ENCODE assay signal across 1 cellular context in the genomic region with DNA sequence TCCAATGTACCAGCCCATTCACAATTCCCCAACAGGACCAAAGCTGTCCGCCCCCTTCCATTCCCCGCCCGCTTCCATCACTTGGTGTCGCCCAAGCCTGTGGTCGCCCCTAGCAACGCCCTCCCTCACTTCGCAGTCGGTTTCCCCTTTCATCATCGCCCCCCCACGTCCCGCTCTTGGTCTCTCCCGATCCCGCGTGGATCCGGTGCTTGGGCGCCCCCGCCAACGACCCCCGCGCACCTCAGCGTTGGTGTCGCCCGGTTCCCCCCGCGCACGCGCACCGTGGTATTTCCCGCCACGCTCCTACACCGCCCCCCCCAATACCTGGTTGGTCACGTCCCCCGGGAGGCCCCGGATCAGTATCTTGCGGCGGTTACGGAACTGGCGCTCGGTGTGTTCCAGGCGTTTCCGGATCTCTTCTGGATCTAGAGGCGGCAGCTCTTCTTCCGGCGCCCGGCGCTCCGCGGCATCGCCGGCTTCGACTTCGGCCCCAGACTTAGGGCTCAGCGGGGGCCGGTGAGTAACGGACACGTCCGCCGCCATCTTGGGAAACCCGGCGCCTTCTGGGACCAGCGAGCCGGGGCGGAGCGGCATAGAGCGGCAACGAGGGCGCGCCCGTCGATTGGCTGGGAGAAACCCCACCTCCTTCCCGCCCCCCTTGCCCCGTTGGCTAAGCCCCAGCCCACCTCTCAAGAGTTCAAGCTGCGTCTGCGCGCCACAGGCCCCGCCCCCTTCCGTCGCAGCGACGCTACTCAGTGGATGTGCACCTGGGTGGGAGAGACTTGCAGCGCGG.
TF ChIP-seq lines count a peak whose summit lies in the region.

Gene RAVER1 (minus strand): TSS at position 565 of the 793 bp plus-strand sequence. CDS start 22 bp downstream, at position 543.

TF ChIP-seq in HepG2, 621 proteins besides CTCF, POLR2A, EP300 and RAD21 (continued from another document and continues in another):
- TF ChIP-seq, protein P1, sequence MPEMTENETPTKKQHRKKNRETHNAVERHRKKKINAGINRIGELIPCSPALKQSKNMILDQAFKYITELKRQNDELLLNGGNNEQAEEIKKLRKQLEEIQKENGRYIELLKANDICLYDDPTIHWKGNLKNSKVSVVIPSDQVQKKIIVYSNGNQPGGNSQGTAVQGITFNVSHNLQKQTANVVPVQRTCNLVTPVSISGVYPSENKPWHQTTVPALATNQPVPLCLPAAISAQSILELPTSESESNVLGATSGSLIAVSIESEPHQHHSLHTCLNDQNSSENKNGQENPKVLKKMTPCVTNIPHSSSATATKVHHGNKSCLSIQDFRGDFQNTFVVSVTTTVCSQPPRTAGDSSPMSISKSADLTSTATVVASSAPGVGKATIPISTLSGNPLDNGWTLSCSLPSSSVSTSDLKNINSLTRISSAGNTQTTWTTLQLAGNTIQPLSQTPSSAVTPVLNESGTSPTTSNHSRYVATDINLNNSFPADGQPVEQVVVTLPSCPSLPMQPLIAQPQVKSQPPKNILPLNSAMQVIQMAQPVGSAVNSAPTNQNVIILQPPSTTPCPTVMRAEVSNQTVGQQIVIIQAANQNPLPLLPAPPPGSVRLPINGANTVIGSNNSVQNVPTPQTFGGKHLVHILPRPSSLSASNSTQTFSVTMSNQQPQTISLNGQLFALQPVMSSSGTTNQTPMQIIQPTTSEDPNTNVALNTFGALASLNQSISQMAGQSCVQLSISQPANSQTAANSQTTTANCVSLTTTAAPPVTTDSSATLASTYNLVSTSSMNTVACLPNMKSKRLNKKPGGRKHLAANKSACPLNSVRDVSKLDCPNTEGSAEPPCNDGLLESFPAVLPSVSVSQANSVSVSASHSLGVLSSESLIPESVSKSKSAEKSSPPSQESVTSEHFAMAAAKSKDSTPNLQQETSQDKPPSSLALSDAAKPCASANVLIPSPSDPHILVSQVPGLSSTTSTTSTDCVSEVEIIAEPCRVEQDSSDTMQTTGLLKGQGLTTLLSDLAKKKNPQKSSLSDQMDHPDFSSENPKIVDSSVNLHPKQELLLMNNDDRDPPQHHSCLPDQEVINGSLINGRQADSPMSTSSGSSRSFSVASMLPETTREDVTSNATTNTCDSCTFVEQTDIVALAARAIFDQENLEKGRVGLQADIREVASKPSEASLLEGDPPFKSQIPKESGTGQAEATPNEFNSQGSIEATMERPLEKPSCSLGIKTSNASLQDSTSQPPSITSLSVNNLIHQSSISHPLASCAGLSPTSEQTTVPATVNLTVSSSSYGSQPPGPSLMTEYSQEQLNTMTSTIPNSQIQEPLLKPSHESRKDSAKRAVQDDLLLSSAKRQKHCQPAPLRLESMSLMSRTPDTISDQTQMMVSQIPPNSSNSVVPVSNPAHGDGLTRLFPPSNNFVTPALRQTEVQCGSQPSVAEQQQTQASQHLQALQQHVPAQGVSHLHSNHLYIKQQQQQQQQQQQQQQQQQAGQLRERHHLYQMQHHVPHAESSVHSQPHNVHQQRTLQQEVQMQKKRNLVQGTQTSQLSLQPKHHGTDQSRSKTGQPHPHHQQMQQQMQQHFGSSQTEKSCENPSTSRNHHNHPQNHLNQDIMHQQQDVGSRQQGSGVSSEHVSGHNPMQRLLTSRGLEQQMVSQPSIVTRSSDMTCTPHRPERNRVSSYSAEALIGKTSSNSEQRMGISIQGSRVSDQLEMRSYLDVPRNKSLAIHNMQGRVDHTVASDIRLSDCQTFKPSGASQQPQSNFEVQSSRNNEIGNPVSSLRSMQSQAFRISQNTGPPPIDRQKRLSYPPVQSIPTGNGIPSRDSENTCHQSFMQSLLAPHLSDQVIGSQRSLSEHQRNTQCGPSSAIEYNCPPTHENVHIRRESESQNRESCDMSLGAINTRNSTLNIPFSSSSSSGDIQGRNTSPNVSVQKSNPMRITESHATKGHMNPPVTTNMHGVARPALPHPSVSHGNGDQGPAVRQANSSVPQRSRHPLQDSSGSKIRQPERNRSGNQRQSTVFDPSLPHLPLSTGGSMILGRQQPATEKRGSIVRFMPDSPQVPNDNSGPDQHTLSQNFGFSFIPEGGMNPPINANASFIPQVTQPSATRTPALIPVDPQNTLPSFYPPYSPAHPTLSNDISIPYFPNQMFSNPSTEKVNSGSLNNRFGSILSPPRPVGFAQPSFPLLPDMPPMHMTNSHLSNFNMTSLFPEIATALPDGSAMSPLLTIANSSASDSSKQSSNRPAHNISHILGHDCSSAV (CRISPR knock-in tag; IDR thresholded peaks at IDR 0.05; ENCODE audit: borderline replicate concordance) = no peak
- TF ChIP-seq ZNF383 (CRISPR knock-in tag; IDR thresholded peaks at IDR 0.05; ENCODE audit: borderline replicate concordance) (no peak), ZNF207 (IDR thresholded peaks at IDR 0.05; ENCODE audit: borderline replicate concordance) (no peak), HCFC1 (IDR thresholded peaks at IDR 0.05; ENCODE audit: low read depth, low read length) (no peak), KAT8 (CRISPR knock-in tag; IDR thresholded peaks at IDR 0.05) (peak; percentile 73), NPAS2 (CRISPR knock-in tag; IDR thresholded peaks at IDR 0.05; ENCODE audit: borderline replicate concordance) (no peak), ARID2 (CRISPR knock-in tag; IDR thresholded peaks at IDR 0.05; ENCODE audit: borderline replicate concordance) (no peak), SRSF1 (optimal IDR thresholded peaks at IDR 0.05; ENCODE audit: low read depth, low read length) (peak; percentile 42), TAF1 (CRISPR knock-in tag; IDR thresholded peaks at IDR 0.05) (peak; percentile 91), ZNF343 (CRISPR knock-in tag; IDR thresholded peaks at IDR 0.05) (peak; percentile 92; the same call in 1 of the 2 replicates), ZMAT3 (CRISPR knock-in tag; conservative IDR thresholded peaks at IDR 0.05) (no peak), SPEN (CRISPR knock-in tag; IDR thresholded peaks at IDR 0.05; ENCODE audit: low read depth) (peak; percentile 59), ZBTB40 (IDR thresholded peaks at IDR 0.05) (no peak), ZBTB40 (CRISPR knock-in tag; IDR thresholded peaks at IDR 0.05) (peak; percentile 33; the same call in 1 of the 2 replicates), MIER2 (CRISPR knock-in tag; IDR thresholded peaks at IDR 0.05) (no peak), KAT7 (CRISPR knock-in tag; IDR thresholded peaks at IDR 0.05; ENCODE audit: borderline replicate concordance) (0 out of 2 replicates have a peak, but pooled peaks have one; percentile 28), HOXA9 (CRISPR knock-in tag; IDR thresholded peaks at IDR 0.05; ENCODE audit: borderline replicate concordance) (peak; percentile 76; the same call in 1 of the 2 replicates), IKZF4 (CRISPR knock-in tag; IDR thresholded peaks at IDR 0.05; ENCODE audit: borderline replicate concordance, low read depth, not compliant biosample characterization) (no peak), ZNF468 (CRISPR knock-in tag; IDR thresholded peaks at IDR 0.05) (no peak), ZNF24 (IDR thresholded peaks at IDR 0.05) (no peak), SRSF9 (IDR thresholded peaks at IDR 0.05; ENCODE audit: borderline replicate concordance, insufficient read depth, low read depth, low read length, poor library complexity, severe bottlenecking) (no peak), MBNL3 (CRISPR knock-in tag; conservative IDR thresholded peaks at IDR 0.05) (no peak), DMAP1 (CRISPR knock-in tag; IDR thresholded peaks at IDR 0.05) (peak; percentile 90), KAT2B (IDR thresholded peaks at IDR 0.05; ENCODE audit: borderline replicate concordance, low read depth, low read length) (no peak), PAWR (CRISPR knock-in tag; IDR thresholded peaks at IDR 0.05; ENCODE audit: borderline replicate concordance) (no peak; the same call in 1 of the 2 replicates)
- TF ChIP-seq, protein P2, sequence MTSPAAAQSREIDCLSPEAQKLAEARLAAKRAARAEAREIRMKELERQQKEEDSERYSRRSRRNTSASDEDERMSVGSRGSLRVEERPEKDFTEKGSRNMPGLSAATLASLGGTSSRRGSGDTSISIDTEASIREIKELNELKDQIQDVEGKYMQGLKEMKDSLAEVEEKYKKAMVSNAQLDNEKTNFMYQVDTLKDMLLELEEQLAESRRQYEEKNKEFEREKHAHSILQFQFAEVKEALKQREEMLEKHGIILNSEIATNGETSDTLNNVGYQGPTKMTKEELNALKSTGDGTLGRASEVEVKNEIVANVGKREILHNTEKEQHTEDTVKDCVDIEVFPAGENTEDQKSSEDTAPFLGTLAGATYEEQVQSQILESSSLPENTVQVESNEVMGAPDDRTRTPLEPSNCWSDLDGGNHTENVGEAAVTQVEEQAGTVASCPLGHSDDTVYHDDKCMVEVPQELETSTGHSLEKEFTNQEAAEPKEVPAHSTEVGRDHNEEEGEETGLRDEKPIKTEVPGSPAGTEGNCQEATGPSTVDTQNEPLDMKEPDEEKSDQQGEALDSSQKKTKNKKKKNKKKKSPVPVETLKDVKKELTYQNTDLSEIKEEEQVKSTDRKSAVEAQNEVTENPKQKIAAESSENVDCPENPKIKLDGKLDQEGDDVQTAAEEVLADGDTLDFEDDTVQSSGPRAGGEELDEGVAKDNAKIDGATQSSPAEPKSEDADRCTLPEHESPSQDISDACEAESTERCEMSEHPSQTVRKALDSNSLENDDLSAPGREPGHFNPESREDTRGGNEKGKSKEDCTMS (CRISPR knock-in tag; conservative IDR thresholded peaks at IDR 0.05) = no peak
- TF ChIP-seq, protein P3, sequence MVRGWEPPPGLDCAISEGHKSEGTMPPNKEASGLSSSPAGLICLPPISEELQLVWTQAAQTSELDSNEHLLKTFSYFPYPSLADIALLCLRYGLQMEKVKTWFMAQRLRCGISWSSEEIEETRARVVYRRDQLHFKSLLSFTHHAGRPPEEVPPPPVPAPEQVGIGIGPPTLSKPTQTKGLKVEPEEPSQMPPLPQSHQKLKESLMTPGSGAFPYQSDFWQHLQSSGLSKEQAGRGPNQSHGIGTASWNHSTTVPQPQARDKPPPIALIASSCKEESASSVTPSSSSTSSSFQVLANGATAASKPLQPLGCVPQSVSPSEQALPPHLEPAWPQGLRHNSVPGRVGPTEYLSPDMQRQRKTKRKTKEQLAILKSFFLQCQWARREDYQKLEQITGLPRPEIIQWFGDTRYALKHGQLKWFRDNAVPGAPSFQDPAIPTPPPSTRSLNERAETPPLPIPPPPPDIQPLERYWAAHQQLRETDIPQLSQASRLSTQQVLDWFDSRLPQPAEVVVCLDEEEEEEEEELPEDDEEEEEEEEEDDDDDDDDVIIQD (CRISPR knock-in tag; IDR thresholded peaks at IDR 0.05; ENCODE audit: low read depth) = no peak
- TF ChIP-seq, protein P4, sequence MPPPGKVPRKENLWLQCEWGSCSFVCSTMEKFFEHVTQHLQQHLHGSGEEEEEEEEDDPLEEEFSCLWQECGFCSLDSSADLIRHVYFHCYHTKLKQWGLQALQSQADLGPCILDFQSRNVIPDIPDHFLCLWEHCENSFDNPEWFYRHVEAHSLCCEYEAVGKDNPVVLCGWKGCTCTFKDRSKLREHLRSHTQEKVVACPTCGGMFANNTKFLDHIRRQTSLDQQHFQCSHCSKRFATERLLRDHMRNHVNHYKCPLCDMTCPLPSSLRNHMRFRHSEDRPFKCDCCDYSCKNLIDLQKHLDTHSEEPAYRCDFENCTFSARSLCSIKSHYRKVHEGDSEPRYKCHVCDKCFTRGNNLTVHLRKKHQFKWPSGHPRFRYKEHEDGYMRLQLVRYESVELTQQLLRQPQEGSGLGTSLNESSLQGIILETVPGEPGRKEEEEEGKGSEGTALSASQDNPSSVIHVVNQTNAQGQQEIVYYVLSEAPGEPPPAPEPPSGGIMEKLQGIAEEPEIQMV (CRISPR knock-in tag; IDR thresholded peaks at IDR 0.05; ENCODE audit: low read depth) = 0 out of 2 replicates have a peak, but pooled peaks have one; percentile 43
